1 cellular context compared by ENCODE assay signal in the genomic region with DNA sequence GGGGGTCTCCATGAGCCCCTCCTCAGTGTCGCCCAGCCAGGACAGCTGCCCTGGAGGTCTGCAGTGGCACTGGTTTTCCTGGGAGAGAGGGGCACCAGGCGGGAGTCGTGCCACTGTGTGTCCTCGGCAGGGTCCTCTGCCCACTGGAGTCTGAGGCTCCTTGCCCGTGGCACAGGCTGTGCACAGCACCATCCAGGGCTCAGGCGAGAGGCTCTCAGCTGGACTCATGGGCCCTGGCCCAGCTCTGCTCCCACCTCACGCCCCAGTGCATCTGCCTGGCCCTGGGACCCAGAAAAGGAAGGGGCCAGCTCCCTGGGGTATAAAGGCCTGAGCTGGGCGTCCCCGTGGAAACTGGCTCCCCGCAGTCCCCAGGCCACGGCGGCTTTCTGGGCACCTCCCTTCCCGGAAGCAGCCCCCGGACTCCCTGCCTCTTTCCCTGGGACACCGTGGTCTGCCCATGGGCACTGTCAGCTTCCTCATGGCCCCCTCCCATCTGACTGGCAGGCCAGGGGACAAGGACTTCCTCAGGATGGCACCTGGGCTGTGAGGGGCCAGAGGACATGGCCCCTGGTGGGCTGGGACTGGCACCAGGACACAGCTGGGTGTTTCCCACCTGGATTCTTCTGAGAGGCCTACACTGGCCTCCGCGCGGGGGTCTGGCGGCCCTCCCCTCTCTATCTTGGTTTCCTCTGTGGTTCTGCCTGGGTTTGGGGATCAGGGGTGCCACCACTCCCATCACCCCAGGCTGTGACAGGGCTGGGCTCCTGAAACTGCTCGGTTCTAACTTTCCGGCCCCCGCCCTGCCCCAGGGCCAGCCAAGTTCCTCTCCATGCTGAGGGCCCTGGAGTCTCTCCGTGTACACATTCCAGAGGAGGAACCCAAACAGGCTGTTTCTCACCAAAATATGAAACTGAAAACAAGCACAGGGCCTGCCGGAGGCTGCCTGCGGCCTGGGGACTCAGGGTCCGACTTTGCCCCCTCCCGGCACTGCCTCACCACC.
TF ChIP-seq lines count a peak whose summit lies in the region.

No MANE protein-coding gene starts in this region.

TF ChIP-seq in IMR-90, 13 proteins besides CTCF, POLR2A, EP300 and RAD21:
- TF ChIP-seq FOS (IDR thresholded peaks at IDR 0.05; ENCODE audit: low read depth, low read length): no peak
- TF ChIP-seq RFX5 (IDR thresholded peaks at IDR 0.05; ENCODE audit: low read depth, low read length): no peak
- TF ChIP-seq MAZ (IDR thresholded peaks at IDR 0.05; ENCODE audit: borderline replicate concordance, low read depth, low read length): no peak
- no peak for TF ChIP-seq RCOR1 (IDR thresholded peaks at IDR 0.05; ENCODE audit: insufficient replicate concordance, low read length)
- TF ChIP-seq BHLHE40 (IDR thresholded peaks at IDR 0.05; ENCODE audit: low read depth, low read length): no peak
- TF ChIP-seq CHD1 (IDR thresholded peaks at IDR 0.05; ENCODE audit: low read depth, low read length): no peak
